Comparison of ENCODE assay signal across 11 cellular contexts in genomic region chr19:14150041-14150769, GRCh38. TPM values are rescaled to one million over a fixed set of nuclear protein-coding genes. Genes with fewer than 3 reads are reported as not detected.
DNase-seq lines count a peak whose midpoint lies in the region; ATAC-seq and TF ChIP-seq lines count a peak whose summit lies in the region.
"Had no signal": no experiment of that assay in that cellular context is flagged by ENCODE, and none has a peak within 500 bp of the region (broad histone marks: within the 10 kb centered on the region; RNA-seq: fewer than 3 reads in every experiment).

No MANE protein-coding gene starts in this region.

- no peak for ATAC-seq in GM19395 (IDR thresholded peaks at IDR 0.05; ENCODE audit: unreplicated experiment)
- no peak for ATAC-seq in GM21360 (IDR thresholded peaks at IDR 0.05; ENCODE audit: unreplicated experiment)
- ATAC-seq: HCT116 had no signal

- H3K4me1 Mint-ChIP-seq in activated naive CD4-positive, alpha-beta T cell treated with anti-CD3 and anti-CD28 coated beads, Interleukin-2, amount 50 U/mL, for 24 hours, result peaks cover 43% of the 10 kb centered on the region

- peak overlapping the region; percentile 84 for H3K4me3 Mint-ChIP-seq in activated naive CD4-positive, alpha-beta T cell treated with anti-CD3 and anti-CD28 coated beads, Interleukin-2, amount 50 U/mL, for 24 hours

- DNase-seq in activated CD8-positive, alpha-beta memory T cell treated with anti-CD3 and anti-CD28 coated beads for 24 hours, result peak; percentile 67
- DNase-seq in activated CD8-positive, alpha-beta memory T cell treated with anti-CD3 and anti-CD28 coated beads, Interleukin-2, amount 50 U/mL, for 4 hours, result no peak
- DNase-seq in thyroid gland (no peak), AML-193 (lab: John Stamatoyannopoulos, UW) (no peak)
- DNase-seq: NCI-H526 treated with DMSO at 0.1 percent for 48 hours had no signal

- H3K36me3 ChIP-seq in thyroid gland, result peaks cover 3 to 4% of the 10 kb centered on the region in 2 donors

- no peak for TF ChIP-seq POLR2A in thyroid gland (IDR thresholded peaks at IDR 0.05)

- peak overlapping the region; percentile 96 for H3K27ac Mint-ChIP-seq in activated naive CD4-positive, alpha-beta T cell treated with anti-CD3 and anti-CD28 coated beads, Interleukin-2, amount 50 U/mL, for 24 hours

- no peak overlapping the region for H3K4me3 ChIP-seq in thyroid gland (replicated peaks in 1 of 3)

- no peaks in the 10 kb centered on the region for H3K9me3 Mint-ChIP-seq in activated naive CD4-positive, alpha-beta T cell treated with anti-CD3 and anti-CD28 coated beads, Interleukin-2, amount 50 U/mL, for 24 hours
- H3K9me3 Mint-ChIP-seq: IgD-negative memory B cell had no signal

- WGBS in thyroid gland, 2 donors, result 72 to 80% methylated on average over 8 to 10 of the region's 10 CpGs

- H3K27me3 Mint-ChIP-seq in activated naive CD4-positive, alpha-beta T cell treated with anti-CD3 and anti-CD28 coated beads, Interleukin-2, amount 50 U/mL, for 24 hours, result no peaks in the 10 kb centered on the region
- H3K27me3 Mint-ChIP-seq: IgD-negative memory B cell had no signal

- no peak for TF ChIP-seq CTCF in thyroid gland (IDR thresholded peaks at IDR 0.05)

- H3K4me1 ChIP-seq in thyroid gland, result peaks cover 16 to 40% of the 10 kb centered on the region in 2 donors

- intact Hi-C loops in thyroid gland (cut with DNase I), result no loop called here

- H3K36me3 Mint-ChIP-seq in activated naive CD4-positive, alpha-beta T cell treated with anti-CD3 and anti-CD28 coated beads, Interleukin-2, amount 50 U/mL, for 24 hours, result no peaks in the 10 kb centered on the region

- no peaks in the 10 kb centered on the region for H3K27me3 ChIP-seq in layer of hippocampus (ENCODE audit: control insufficient read depth, insufficient read depth, low read length)
- no peaks in the 10 kb centered on the region for H3K27me3 ChIP-seq in thyroid gland

- peak overlapping the region; percentile 78 for H3K27ac ChIP-seq in layer of hippocampus (ENCODE audit: low read depth, low read length)
- peak overlapping the region in 2 of 3 donors; percentile 30 to 70 for H3K27ac ChIP-seq in thyroid gland

- no peaks in the 10 kb centered on the region for H3K9me3 ChIP-seq in thyroid gland

RNA-seq across cellular contexts. Expression of gene ASF1B, which starts 13.8 kb away (rescaled TPM):
- total RNA-seq in thyroid gland, result 1 to 10 TPM in 2 of 4 donors, under 1 TPM in 2; 0.54 to 2.6 (median 0.95) TPM

RNA-seq across cellular contexts. Expression of gene PRKACA, which starts 32.6 kb away (rescaled TPM):
- 10 to 100 TPM; 33.2 to 69.4 (median 55.5) TPM for total RNA-seq in thyroid gland

RNA-seq across cellular contexts. Expression of gene ADGRL1, which starts 55.8 kb away (rescaled TPM):
- 10 to 100 TPM; 18.5 to 56.3 (median 46.2) TPM for total RNA-seq in thyroid gland

RNA-seq across cellular contexts. Expression of gene SAMD1, which starts 59.7 kb away (rescaled TPM):
- 10 to 100 TPM; 15.2 to 27.3 (median 22.7) TPM for total RNA-seq in thyroid gland
